Comparison of ENCODE assay signal across 27 cellular contexts in genomic region chr19:52444506-52444905, GRCh38. TPM values are rescaled to one million over a fixed set of nuclear protein-coding genes. Genes with fewer than 3 reads are reported as not detected.
"Had no signal": no experiment of that assay in that cellular context is flagged by ENCODE, and none has a peak within 500 bp of the region (broad histone marks: within the 10 kb centered on the region; RNA-seq: fewer than 3 reads in every experiment).

No MANE protein-coding gene starts in this region.

- H3K36me3 ChIP-seq: neural progenitor cell, ovary, right lobe of liver, sigmoid colon, stomach, thoracic aorta, thyroid gland, tibial nerve, upper lobe of left lung, vagina had no signal

- H3K27ac ChIP-seq: neural progenitor cell, ovary, parathyroid adenoma, psoas muscle, right lobe of liver, sigmoid colon, stomach, thoracic aorta, thyroid gland, tibial nerve, upper lobe of left lung, vagina had no signal

- H3K9me3 ChIP-seq: right lobe of liver, thyroid gland had no signal

- DNase-seq: occipital lobe; ovary; posterior cingulate gyrus; psoas muscle; right cardiac atrium; right lobe of liver; sigmoid colon; small intestine; stimulated activated CD4-positive, alpha-beta T cell treated with anti-CD3 and anti-CD28 coated beads, Interleukin-15, amount 100 ng/mL, for 24 hours; stimulated activated CD4-positive, alpha-beta T cell treated with anti-CD3 and anti-CD28 coated beads, Interleukin-2, amount 100 ng/mL, for 24 hours; stimulated activated CD4-positive, alpha-beta T cell treated with anti-CD3 and anti-CD28 coated beads, Interleukin-2, amount 100 ng/mL, for 48 hours; stimulated activated CD4-positive, alpha-beta T cell treated with anti-CD3 and anti-CD28 coated beads, Interleukin-4, amount 100 ng/mL, for 24 hours; stimulated activated naive B cell treated with anti-CD40 and anti-IgM and Interleukin-4, amounts not matched to agents 10 μg/mL and 1 μg/mL and 100 μg/mL, for 72 hours; stimulated activated naive CD4-positive, alpha-beta T cell treated with Interleukin-2 at 50 U/mL for 16 hours; stomach; thyroid gland; trophoblast cell; upper lobe of left lung had no signal

- ATAC-seq: psoas muscle; right cardiac atrium; right lobe of liver; stimulated activated effector memory CD8-positive, alpha-beta T cell treated with anti-CD3 and anti-CD28 coated beads, Interleukin-12 subunit alpha, Interleukin-12 subunit beta, amount 100 ng/mL, for 72 hours; stimulated activated naive B cell treated with anti-CD40 and anti-IgM and Interleukin-4, amounts not matched to agents 10 μg/mL and 1 μg/mL and 100 μg/mL, for 72 hours had no signal

- H3K4me3 ChIP-seq: neural progenitor cell, ovary, psoas muscle, right lobe of liver, sigmoid colon, stomach, thoracic aorta, thyroid gland, tibial nerve, upper lobe of left lung, vagina had no signal

- H3K27me3 ChIP-seq: neural progenitor cell, ovary, right lobe of liver, sigmoid colon, stomach, thyroid gland, tibial nerve, upper lobe of left lung, vagina had no signal

RNA-seq across cellular contexts. Expression of gene ZNF534, which starts 15.6 kb away (rescaled TPM):
- total RNA-seq: osteoblast, renal cortical epithelial cell, ureter, vagina had no signal
